Comparison of ENCODE assay signal across 1 cellular context in genomic region chr4:23219779-23220408, GRCh38.
TF ChIP-seq lines count a peak whose summit lies in the region.

No MANE protein-coding gene starts in this region.

TF ChIP-seq in GM23338, 12 proteins besides CTCF, POLR2A, EP300 and RAD21 (continued from another document):
- TF ChIP-seq REST (IDR thresholded peaks at IDR 0.05; ENCODE audit: unreplicated experiment) (no peak), ZNF462 (CRISPR knock-in tag; IDR thresholded peaks at IDR 0.05) (no peak), EZH2 (IDR thresholded peaks at IDR 0.05; ENCODE audit: low read depth, unreplicated experiment) (no peak), POLR2AphosphoS5 (IDR thresholded peaks at IDR 0.05; ENCODE audit: low read depth) (no peak), NANOG (IDR thresholded peaks at IDR 0.05; ENCODE audit: borderline replicate concordance) (no peak), ZNF331 (CRISPR knock-in tag; IDR thresholded peaks at IDR 0.05; ENCODE audit: low read depth) (no peak), ETS1 (IDR thresholded peaks at IDR 0.05) (no peak), STAT1 (IDR thresholded peaks at IDR 0.05; ENCODE audit: unreplicated experiment) (no peak), EZH2phosphoT487 (IDR thresholded peaks at IDR 0.05; ENCODE audit: unreplicated experiment) (no peak)
